ENCODE assay signal across 14 cellular contexts in the genomic region with DNA sequence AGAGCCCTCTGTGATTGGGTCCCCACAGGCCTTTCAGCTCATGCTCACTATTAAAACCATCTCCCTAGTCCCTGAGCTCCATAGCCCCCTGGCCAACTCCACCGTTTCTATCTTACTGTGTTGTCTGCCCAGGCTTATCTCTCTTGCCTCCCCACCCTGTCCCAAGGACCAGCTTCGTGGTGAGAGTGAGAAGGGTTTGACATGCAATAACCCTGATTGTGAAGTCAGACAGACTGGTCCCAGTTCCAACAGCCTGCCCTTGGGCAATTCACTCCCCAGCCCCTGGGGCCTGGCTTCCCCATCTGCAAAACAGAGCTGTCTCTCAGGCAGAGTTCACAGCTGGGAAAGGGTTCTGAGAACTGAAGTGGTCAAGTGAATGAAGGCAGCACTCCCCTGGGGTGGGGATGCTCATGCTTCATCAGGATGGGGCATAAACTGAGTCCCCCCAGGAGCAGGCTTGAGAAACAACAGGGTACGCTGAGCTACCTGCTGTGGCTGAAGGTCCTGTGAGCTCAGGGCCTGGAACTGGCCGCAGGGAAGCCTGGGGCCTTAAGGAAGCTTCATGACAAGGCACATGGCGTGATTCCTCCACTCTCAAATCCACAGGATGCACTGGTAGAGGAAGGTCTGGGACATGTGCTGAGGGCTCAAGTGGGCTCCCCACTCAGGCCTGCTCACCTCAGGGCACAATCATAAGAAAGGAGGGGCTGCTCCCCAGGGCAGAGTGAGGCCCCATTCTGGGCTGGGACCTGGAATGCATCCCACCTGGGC. TPM values are rescaled to one million over a fixed set of nuclear protein-coding genes. Genes with fewer than 3 reads are reported as not detected.
A peak's percentile ranks its signal among the peaks of the same experiment; 100 is the strongest.
DNase-seq lines count a peak whose midpoint lies in the region; TF ChIP-seq lines count a peak whose summit lies in the region.
"Had no signal": no experiment of that assay in that cellular context is flagged by ENCODE, and none has a peak within 500 bp of the region (broad histone marks: within the 10 kb centered on the region; RNA-seq: fewer than 3 reads in every experiment).

No MANE protein-coding gene starts in this region.

- peak; percentile 15 for DNase-seq in activated CD4-positive, alpha-beta memory T cell treated with anti-CD3 and anti-CD28 coated beads, Interleukin-2, amount 10 ng/mL, durations not matched to agents 7 days and 5 days
- DNase-seq in activated CD4-positive, alpha-beta memory T cell treated with anti-CD3 and anti-CD28 coated beads for 36 hours: no peak
- DNase-seq in SKM-1 treated with dmso at 0.1 percent for 144 hours (lab: John Stamatoyannopoulos, UW; ENCODE audit: unreplicated experiment) (peak; percentile 49), stomach (no peak), superior temporal gyrus (ENCODE audit: extremely low spot score) (no peak), NCI-H524 treated with DMSO at 0.1 percent for 48 hours (lab: John Stamatoyannopoulos, UW) (no peak), HuH-7 (ENCODE audit: low spot score) (no peak)
- DNase-seq: activated CD4-positive, alpha-beta T cell treated with anti-CD3 and anti-CD28 coated beads, Interleukin-2, amount 50 U/mL, for 4 hours; DND-41; foreskin fibroblast; KBM-7 had no signal

- H3K36me3 Mint-ChIP-seq in activated CD4-positive, alpha-beta memory T cell treated with anti-CD3 and anti-CD28 coated beads, Interleukin-2, amount 10 ng/mL, durations not matched to agents 7 days and 5 days (ENCODE audit: low read depth): peaks cover 27% of the 10 kb centered on the region
- H3K36me3 Mint-ChIP-seq in activated CD4-positive, alpha-beta memory T cell treated with anti-CD3 and anti-CD28 coated beads for 36 hours: peaks cover 24% of the 10 kb centered on the region

- H3K4me3 ChIP-seq in endocrine pancreas (ENCODE audit: control insufficient read depth, insufficient read depth, low read length): no peak overlapping the region
- H3K4me3 ChIP-seq in stomach: no peak overlapping the region

- CTCF ChIA-PET in activated CD4-positive, alpha-beta memory T cell treated with anti-CD3 and anti-CD28 coated beads, Interleukin-2, amount 10 ng/mL, durations not matched to agents 7 days and 5 days (lab: Charles Lee): interaction anchor here (0.9 to 6.4 kb wide), 11 partner anchors 8 to 100 kb away, joined by 3 to 45 read pairs (median 7); a partner anchor contains a TSS
- CTCF ChIA-PET in activated CD4-positive, alpha-beta memory T cell treated with anti-CD3 and anti-CD28 coated beads for 36 hours (lab: Charles Lee): interaction anchor here (1.0 to 6.5 kb wide), 10 partner anchors 10 to 84 kb away, joined by 3 to 36 read pairs (median 4); no protein-coding TSS in a partner anchor

- 64 to 77% (median 76%) methylated on average over 3 to 5 of the region's 5 CpGs for WGBS in stomach, 5 donors

- H3K4me1 ChIP-seq in endocrine pancreas (ENCODE audit: control insufficient read depth, insufficient read depth, low read length): no peaks in the 10 kb centered on the region
- peaks cover 66 to 90% (median 81%) of the 10 kb centered on the region in 4 donors for H3K4me1 ChIP-seq in stomach

- intact Hi-C loops in activated CD4-positive, alpha-beta memory T cell treated with anti-CD3 and anti-CD28 coated beads for 36 hours (cut with micrococcal nuclease): loop anchor here (2.0 to 10.0 kb wide), 4 partner anchors 53 to 859 kb away; a partner anchor contains a TSS
- intact Hi-C loops in stomach (cut with DNase I; ENCODE audit: low total_unique reads): no loop called here

- no peak for TF ChIP-seq POLR2A in stomach (IDR thresholded peaks at IDR 0.05)

- no peaks in the 10 kb centered on the region for H3K9me3 Mint-ChIP-seq in activated CD4-positive, alpha-beta memory T cell treated with anti-CD3 and anti-CD28 coated beads, Interleukin-2, amount 10 ng/mL, durations not matched to agents 7 days and 5 days
- H3K9me3 Mint-ChIP-seq in activated CD4-positive, alpha-beta memory T cell treated with anti-CD3 and anti-CD28 coated beads for 36 hours: no peaks in the 10 kb centered on the region
- H3K9me3 Mint-ChIP-seq: activated naive CD4-positive, alpha-beta T cell treated with anti-CD3 and anti-CD28 coated beads, Interleukin-2, amount 50 U/mL, for 24 hours; mesothelial cell of epicardium had no signal

- no peak for TF ChIP-seq CTCF in stomach (IDR thresholded peaks at IDR 0.05)

- H3K36me3 ChIP-seq in endocrine pancreas (ENCODE audit: control insufficient read depth, insufficient read depth, low read length): no peaks in the 10 kb centered on the region
- H3K36me3 ChIP-seq in stomach: peaks cover 12 to 16% (median 14%) of the 10 kb centered on the region in 4 donors

- no peak overlapping the region for H3K4me3 Mint-ChIP-seq in activated CD4-positive, alpha-beta memory T cell treated with anti-CD3 and anti-CD28 coated beads, Interleukin-2, amount 10 ng/mL, durations not matched to agents 7 days and 5 days
- no peak overlapping the region for H3K4me3 Mint-ChIP-seq in activated CD4-positive, alpha-beta memory T cell treated with anti-CD3 and anti-CD28 coated beads for 36 hours
- H3K4me3 Mint-ChIP-seq: activated naive CD4-positive, alpha-beta T cell treated with anti-CD3 and anti-CD28 coated beads, Interleukin-2, amount 50 U/mL, for 24 hours; mesothelial cell of epicardium had no signal

- H3K27ac Mint-ChIP-seq in activated CD4-positive, alpha-beta memory T cell treated with anti-CD3 and anti-CD28 coated beads, Interleukin-2, amount 10 ng/mL, durations not matched to agents 7 days and 5 days: no peak overlapping the region
- no peak overlapping the region for H3K27ac Mint-ChIP-seq in activated CD4-positive, alpha-beta memory T cell treated with anti-CD3 and anti-CD28 coated beads for 36 hours
- H3K27ac Mint-ChIP-seq: mesothelial cell of epicardium had no signal

- TF ChIP-seq EP300 in stomach (IDR thresholded peaks at IDR 0.05): no peak

- H3K27me3 ChIP-seq in endocrine pancreas (ENCODE audit: control insufficient read depth, insufficient read depth, low read length): no peaks in the 10 kb centered on the region
- no peaks in the 10 kb centered on the region for H3K27me3 ChIP-seq in stomach

- peak overlapping the region; percentile 9 for H3K9ac ChIP-seq in endocrine pancreas (ENCODE audit: control insufficient read depth, insufficient read depth, low read length)

- H3K9me3 ChIP-seq in endocrine pancreas (ENCODE audit: control insufficient read depth, low read length) (no peaks in the 10 kb centered on the region), stomach (no peaks in the 10 kb centered on the region)

- H3K27me3 Mint-ChIP-seq in activated CD4-positive, alpha-beta memory T cell treated with anti-CD3 and anti-CD28 coated beads, Interleukin-2, amount 10 ng/mL, durations not matched to agents 7 days and 5 days: no peaks in the 10 kb centered on the region
- H3K27me3 Mint-ChIP-seq in activated CD4-positive, alpha-beta memory T cell treated with anti-CD3 and anti-CD28 coated beads for 36 hours: no peaks in the 10 kb centered on the region
- H3K27me3 Mint-ChIP-seq: activated naive CD4-positive, alpha-beta T cell treated with anti-CD3 and anti-CD28 coated beads, Interleukin-2, amount 50 U/mL, for 24 hours had no signal

- H3K4me1 Mint-ChIP-seq in activated CD4-positive, alpha-beta memory T cell treated with anti-CD3 and anti-CD28 coated beads, Interleukin-2, amount 10 ng/mL, durations not matched to agents 7 days and 5 days: peaks cover 66% of the 10 kb centered on the region
- peaks cover 24% of the 10 kb centered on the region for H3K4me1 Mint-ChIP-seq in activated CD4-positive, alpha-beta memory T cell treated with anti-CD3 and anti-CD28 coated beads for 36 hours (ENCODE audit: low read depth)

- POLR2A ChIA-PET in activated CD4-positive, alpha-beta memory T cell treated with anti-CD3 and anti-CD28 coated beads, Interleukin-2, amount 10 ng/mL, durations not matched to agents 7 days and 5 days (lab: Charles Lee): interaction anchor here (0.9 to 9.2 kb wide), 9 partner anchors 10 to 102 kb away, joined by 3 to 192 read pairs (median 8); no protein-coding TSS in a partner anchor
- POLR2A ChIA-PET in activated CD4-positive, alpha-beta memory T cell treated with anti-CD3 and anti-CD28 coated beads for 36 hours (lab: Charles Lee): interaction anchor here (1.3 to 4.2 kb wide), 4 partner anchors 15 to 103 kb away, joined by 4 to 23 read pairs (median 8); no protein-coding TSS in a partner anchor

- peak overlapping the region; percentile 37 to 78 (median 59) for H3K27ac ChIP-seq in stomach

RNA-seq across cellular contexts. Expression of a gene that starts 1.8 kb away (rescaled TPM):
- 10 to 100 TPM; 80.7 to 88.4 TPM for total RNA-seq in activated CD4-positive, alpha-beta memory T cell treated with anti-CD3 and anti-CD28 coated beads, Interleukin-2, amount 10 ng/mL, durations not matched to agents 7 days and 5 days
- 10 to 100 TPM; 87.2 to 94.0 TPM for total RNA-seq in activated CD4-positive, alpha-beta memory T cell treated with anti-CD3 and anti-CD28 coated beads for 36 hours
- total RNA-seq in stomach: 100 to 1,000 TPM in 1 of 5 donors, 10 to 100 TPM in 3, 1 to 10 TPM in 1; 6.4 to 149 (median 46.8) TPM
- polyA plus RNA-seq in stomach: 100 to 1,000 TPM in 1 of 3 donors, 10 to 100 TPM in 2; 27.5 to 177 (median 54.7) TPM

Comparison
In these comparisons a context has a peak if more than half of its experiments do, and no peak if none do; other contexts are left out.
1. DNase-seq: peak in activated CD4-positive, alpha-beta memory T cell treated with anti-CD3 and anti-CD28 coated beads, Interleukin-2, amount 10 ng/mL, durations not matched to agents 7 days and 5 days (single experiment) and SKM-1 treated with dmso at 0.1 percent for 144 hours (single experiment); none in activated CD4-positive, alpha-beta memory T cell treated with anti-CD3 and anti-CD28 coated beads for 36 hours (single experiment), stomach (single experiment), superior temporal gyrus (single experiment), NCI-H524 treated with DMSO at 0.1 percent for 48 hours (single experiment) and HuH-7 (single experiment).